7 cellular contexts compared by ENCODE assay signal in the genomic region with DNA sequence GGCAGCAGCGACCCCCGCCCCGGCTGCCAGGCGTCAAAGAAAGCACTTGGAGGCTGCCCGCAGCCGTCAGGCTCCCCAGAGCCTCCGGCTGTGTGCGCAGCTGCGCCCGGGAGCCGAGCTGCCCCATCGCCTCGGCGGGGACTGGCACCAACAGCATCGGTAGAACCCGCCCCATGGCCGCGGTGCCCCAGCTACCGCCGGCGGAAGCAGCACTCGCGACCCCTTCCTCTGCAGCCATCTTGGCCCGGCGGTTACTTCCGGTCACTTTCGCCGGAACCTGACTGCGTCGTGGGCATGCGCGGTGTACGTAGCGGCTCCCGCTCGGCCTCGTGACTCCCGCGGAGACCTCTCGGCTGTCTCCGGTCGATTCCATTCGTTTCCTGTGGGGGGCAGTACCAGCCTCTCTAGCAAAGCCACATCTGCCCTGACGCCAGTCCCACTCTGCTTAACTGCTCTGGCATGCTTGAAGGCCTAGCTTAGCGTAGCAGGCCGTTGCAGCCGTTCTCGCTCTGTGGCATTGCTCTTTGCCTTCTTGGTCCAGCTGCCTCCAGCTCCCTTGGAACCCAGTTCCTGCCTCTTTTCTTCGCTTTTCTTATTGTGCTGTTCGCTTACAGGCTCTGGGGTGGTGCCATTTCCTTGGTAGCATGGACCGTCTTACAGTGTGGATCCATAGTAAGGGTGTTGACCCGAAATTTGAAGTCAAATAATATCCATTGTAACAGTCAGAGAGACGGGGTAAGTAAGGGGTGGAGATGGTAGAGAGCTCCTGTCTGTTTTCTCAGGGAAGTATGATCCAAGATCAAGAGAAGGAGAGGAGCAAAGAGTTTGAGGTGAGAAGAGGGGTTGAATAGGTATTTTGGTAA. TPM values are rescaled to one million over a fixed set of nuclear protein-coding genes. Genes with fewer than 3 reads are reported as not detected.
DNase-seq lines count a peak whose midpoint lies in the region; ATAC-seq and TF ChIP-seq lines count a peak whose summit lies in the region.

A gene with protein sequence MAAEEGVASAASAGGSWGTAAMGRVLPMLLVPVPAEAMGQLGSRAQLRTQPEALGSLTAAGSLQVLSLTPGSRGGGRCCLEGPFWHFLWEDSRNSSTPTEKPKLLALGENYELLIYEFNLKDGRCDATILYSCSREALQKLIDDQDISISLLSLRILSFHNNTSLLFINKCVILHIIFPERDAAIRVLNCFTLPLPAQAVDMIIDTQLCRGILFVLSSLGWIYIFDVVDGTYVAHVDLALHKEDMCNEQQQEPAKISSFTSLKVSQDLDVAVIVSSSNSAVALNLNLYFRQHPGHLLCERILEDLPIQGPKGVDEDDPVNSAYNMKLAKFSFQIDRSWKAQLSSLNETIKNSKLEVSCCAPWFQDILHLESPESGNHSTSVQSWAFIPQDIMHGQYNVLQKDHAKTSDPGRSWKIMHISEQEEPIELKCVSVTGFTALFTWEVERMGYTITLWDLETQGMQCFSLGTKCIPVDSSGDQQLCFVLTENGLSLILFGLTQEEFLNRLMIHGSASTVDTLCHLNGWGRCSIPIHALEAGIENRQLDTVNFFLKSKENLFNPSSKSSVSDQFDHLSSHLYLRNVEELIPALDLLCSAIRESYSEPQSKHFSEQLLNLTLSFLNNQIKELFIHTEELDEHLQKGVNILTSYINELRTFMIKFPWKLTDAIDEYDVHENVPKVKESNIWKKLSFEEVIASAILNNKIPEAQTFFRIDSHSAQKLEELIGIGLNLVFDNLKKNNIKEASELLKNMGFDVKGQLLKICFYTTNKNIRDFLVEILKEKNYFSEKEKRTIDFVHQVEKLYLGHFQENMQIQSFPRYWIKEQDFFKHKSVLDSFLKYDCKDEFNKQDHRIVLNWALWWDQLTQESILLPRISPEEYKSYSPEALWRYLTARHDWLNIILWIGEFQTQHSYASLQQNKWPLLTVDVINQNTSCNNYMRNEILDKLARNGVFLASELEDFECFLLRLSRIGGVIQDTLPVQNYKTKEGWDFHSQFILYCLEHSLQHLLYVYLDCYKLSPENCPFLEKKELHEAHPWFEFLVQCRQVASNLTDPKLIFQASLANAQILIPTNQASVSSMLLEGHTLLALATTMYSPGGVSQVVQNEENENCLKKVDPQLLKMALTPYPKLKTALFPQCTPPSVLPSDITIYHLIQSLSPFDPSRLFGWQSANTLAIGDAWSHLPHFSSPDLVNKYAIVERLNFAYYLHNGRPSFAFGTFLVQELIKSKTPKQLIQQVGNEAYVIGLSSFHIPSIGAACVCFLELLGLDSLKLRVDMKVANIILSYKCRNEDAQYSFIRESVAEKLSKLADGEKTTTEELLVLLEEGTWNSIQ (N-terminal part only) (minus strand): TSS at position 253 of the 863 bp plus-strand sequence. CDS start 15 bp downstream, at position 238.

- WGBS in hepatocyte (ENCODE audit: low lambda C conversion rate, missing lambda C conversion rate), result 11% methylated on average over 51 of the region's 53 CpGs

- peak within 1 kb of the TSS; percentile 82 for H3K4me2 ChIP-seq in hepatocyte

- no peaks in the 10 kb centered on the region for H3K27me3 ChIP-seq in hepatocyte

- H4K20me1 ChIP-seq in hepatocyte (ENCODE audit: insufficient read depth, poor library complexity, severe bottlenecking), result no peaks in the 10 kb centered on the region

- H3K4me1 ChIP-seq in hepatocyte (ENCODE audit: insufficient read depth), result peaks cover 6% of the 10 kb centered on the region

- peak within 1 kb of the TSS; percentile 100 for H2AFZ ChIP-seq in hepatocyte

- H3K27ac ChIP-seq in hepatocyte, result peak within 1 kb of the TSS; percentile 97

- H3K36me3 ChIP-seq in hepatocyte (replicated peaks; ENCODE audit: insufficient read depth, low read depth), result no peaks in the 10 kb centered on the region

- peak within 1 kb of the TSS; percentile 78 for H3K4me3 ChIP-seq in hepatocyte

- peak; percentile 94 for TF ChIP-seq CTCF in hepatocyte (IDR thresholded peaks at IDR 0.05; ENCODE audit: poor library complexity)

- peak; percentile 85 for DNase-seq in NCI-H2029 (lab: John Stamatoyannopoulos, UW)
- peak; percentile 92 for DNase-seq in T-helper 9 cell
- peak; percentile 99 for DNase-seq in astrocyte of the hippocampus (ENCODE audit: low read depth, low spot score)
- DNase-seq in hepatocyte (ENCODE audit: low spot score), result peak; percentile 99
- peak; percentile 98 for DNase-seq in retina

- H3K9me3 ChIP-seq in hepatocyte (ENCODE audit: low read depth), result no peaks in the 10 kb centered on the region

- ATAC-seq in GM18502 (IDR thresholded peaks at IDR 0.05; ENCODE audit: poor library complexity, unreplicated experiment), result peak; percentile 75
- peak; percentile 69 for ATAC-seq in HG02973 (IDR thresholded peaks at IDR 0.05; ENCODE audit: unreplicated experiment)

- no peaks in the 10 kb centered on the region for H3K9me2 ChIP-seq in hepatocyte (replicated peaks; ENCODE audit: insufficient read depth)

- peaks cover 23% of the 10 kb centered on the region for H3K79me2 ChIP-seq in hepatocyte

RNA-seq across cellular contexts. Expression of the gene that starts here (rescaled TPM):
- total RNA-seq in hepatocyte, result 54.2 and 70.3 TPM in 2 replicates
- polyA plus RNA-seq in hepatocyte, result 27.1 and 28.2 TPM in 2 replicates

Comparison
In these comparisons a context has a peak if more than half of its experiments do, and no peak if none do; other contexts are left out.
1. Peak in every context shown above with its lines: DNase-seq, ATAC-seq, H3K4me3 ChIP-seq and H3K27ac ChIP-seq.